ENCODE assay signal across 8 cellular contexts in genomic region chr4:128220286-128221235, GRCh38.
DNase-seq lines count a peak whose midpoint lies in the region; ATAC-seq and TF ChIP-seq lines count a peak whose summit lies in the region.

No MANE protein-coding gene starts in this region.

- intact Hi-C loops in ascending aorta (cut with DNase I): no loop called here
- intact Hi-C loops in lower lobe of right lung (cut with DNase I): no loop called here
- intact Hi-C loops in colonic mucosa (cut with DNase I): no loop called here

- no peaks in the 10 kb centered on the region for H4K20me1 ChIP-seq in KMS-11 (ENCODE audit: insufficient read depth)

- H3K9ac ChIP-seq in KMS-11: no peak overlapping the region
- no peak overlapping the region for H3K9ac ChIP-seq in colonic mucosa (ENCODE audit: low read depth in 2 of 2, low read length in 2 of 2)

- H3K27me3 ChIP-seq in KMS-11 (ENCODE audit: insufficient read depth, low read depth) (no peaks in the 10 kb centered on the region), ascending aorta (no peaks in the 10 kb centered on the region), lower lobe of right lung (ENCODE audit: low read depth) (no peaks in the 10 kb centered on the region), colonic mucosa (no peaks in the 10 kb centered on the region)

- H2AFZ ChIP-seq in KMS-11 (ENCODE audit: low read depth): no peak overlapping the region

- H3K4me3 ChIP-seq in KMS-11 (IDR thresholded peaks at IDR 0.05; ENCODE audit: insufficient read depth, low read depth, low read length): no peak overlapping the region
- H3K4me3 ChIP-seq in ascending aorta: no peak overlapping the region
- H3K4me3 ChIP-seq in lower lobe of right lung: no peak overlapping the region
- no peak overlapping the region for H3K4me3 ChIP-seq in colonic mucosa

- H3K4me2 ChIP-seq in KMS-11: no peak overlapping the region

- no peaks in the 10 kb centered on the region for H3K4me1 ChIP-seq in KMS-11 (ENCODE audit: low read depth, poor library complexity, severe bottlenecking)
- H3K4me1 ChIP-seq in ascending aorta: peaks cover 0 to 11% of the 10 kb centered on the region in 2 donors
- H3K4me1 ChIP-seq in lower lobe of right lung: peaks cover 5% of the 10 kb centered on the region
- no peaks in the 10 kb centered on the region for H3K4me1 ChIP-seq in colonic mucosa

- H3K9me3 ChIP-seq in ascending aorta (no peaks in the 10 kb centered on the region), lower lobe of right lung (no peaks in the 10 kb centered on the region), colonic mucosa (no peaks in the 10 kb centered on the region)

- TF ChIP-seq CTCF in KMS-11 (conservative IDR thresholded peaks at IDR 0.05; ENCODE audit: low read depth, low read length) (peak; percentile 56), ascending aorta (IDR thresholded peaks at IDR 0.05) (peak in 2 of 3 experiments; percentile 37 to 38), lower lobe of right lung (IDR thresholded peaks at IDR 0.05) (peak; percentile 26), colonic mucosa (IDR thresholded peaks at IDR 0.05) (no peak)

- H3K79me2 ChIP-seq in KMS-11 (ENCODE audit: insufficient read depth, low read depth): no peaks in the 10 kb centered on the region

- ATAC-seq in GM19351 (IDR thresholded peaks at IDR 0.05; ENCODE audit: unreplicated experiment) (peak; percentile 99), lower lobe of right lung (peak in 1 of 2 donors; percentile 56)

- H3K36me3 ChIP-seq in KMS-11 (ENCODE audit: insufficient read depth) (no peaks in the 10 kb centered on the region), ascending aorta (no peaks in the 10 kb centered on the region), lower lobe of right lung (no peaks in the 10 kb centered on the region), colonic mucosa (no peaks in the 10 kb centered on the region)

- H3K27ac ChIP-seq in KMS-11: no peak overlapping the region
- no peak overlapping the region for H3K27ac ChIP-seq in ascending aorta
- no peak overlapping the region for H3K27ac ChIP-seq in lower lobe of right lung
- H3K27ac ChIP-seq in colonic mucosa: no peak overlapping the region

- DNase-seq in COLO829 (ENCODE audit: low spot score) (peak; percentile 59), ascending aorta (ENCODE audit: low spot score in 2 of 2) (no peak), lower lobe of right lung (no peak), activated gamma-delta T cell (lab: John Stamatoyannopoulos, UW) (no peak), colonic mucosa (no peak)
- no peak for DNase-seq in activated CD4-positive, alpha-beta T cell treated with anti-CD3 and anti-CD28 coated beads for 4 hours
